21 cellular contexts compared by ENCODE assay signal in the genomic region with DNA sequence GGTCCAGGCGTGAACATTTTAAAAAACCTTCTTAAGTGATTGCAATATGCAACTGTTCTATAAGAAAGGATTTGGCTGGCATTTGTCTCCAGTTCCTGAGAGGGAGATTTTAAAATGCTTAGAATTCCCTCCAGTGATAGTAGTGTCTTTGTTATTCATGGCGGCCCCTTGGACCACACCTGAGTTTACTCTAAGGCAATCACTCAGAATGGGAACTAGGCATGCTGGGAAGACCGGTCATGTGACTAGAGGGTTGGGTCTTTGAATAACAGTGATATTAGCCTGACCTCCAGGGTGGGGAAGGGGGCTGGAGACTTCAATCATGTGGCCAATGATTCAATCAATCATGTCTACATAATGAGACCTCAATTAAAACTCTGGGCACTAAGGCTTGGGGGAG.
"Had no signal": no experiment of that assay in that cellular context is flagged by ENCODE, and none has a peak within 500 bp of the region (broad histone marks: within the 10 kb centered on the region; RNA-seq: fewer than 3 reads in every experiment).

No MANE protein-coding gene starts in this region.

- H3K4me3 ChIP-seq: lower lobe of right lung, ovary, psoas muscle, sigmoid colon, stomach, thyroid gland, vagina had no signal

- H3K4me1 ChIP-seq: lower lobe of right lung, vagina had no signal

- FAIRE-seq: frontal cortex, keratinocyte had no signal

- H3K27ac ChIP-seq: lower lobe of right lung, ovary, psoas muscle, sigmoid colon, stomach, vagina had no signal

- H3K27me3 ChIP-seq: ovary, sigmoid colon, stomach, thyroid gland, vagina had no signal

- H3K36me3 ChIP-seq: lower lobe of right lung, ovary, sigmoid colon, stomach, thyroid gland, vagina had no signal

- ATAC-seq: left ventricle myocardium superior; lower lobe of right lung; natural killer cell; psoas muscle; right cardiac atrium; stimulated activated effector memory CD8-positive, alpha-beta T cell treated with anti-CD3 and anti-CD28 coated beads, Interleukin-12 subunit alpha, Interleukin-12 subunit beta, amount 100 ng/mL, for 72 hours had no signal

- H3K9me3 ChIP-seq: lower lobe of right lung, ovary, psoas muscle, sigmoid colon, stomach, thyroid gland, vagina had no signal

- DNase-seq: cortex of kidney; hypothalamus; left ventricle myocardium superior; lower lobe of right lung; natural killer cell; occipital lobe; ovary; posterior cingulate gyrus; psoas muscle; right cardiac atrium; sigmoid colon; stimulated activated CD4-positive, alpha-beta T cell treated with anti-CD3 and anti-CD28 coated beads, Interleukin-2, amount 100 ng/mL, for 24 hours; stimulated activated CD4-positive, alpha-beta T cell treated with anti-CD3 and anti-CD28 coated beads, Interleukin-4, amount 100 ng/mL, for 24 hours; stimulated activated naive CD4-positive, alpha-beta T cell treated with Interleukin-2 at 50 U/mL for 16 hours; stomach; thyroid gland; trophoblast cell had no signal
